In the genomic region with DNA sequence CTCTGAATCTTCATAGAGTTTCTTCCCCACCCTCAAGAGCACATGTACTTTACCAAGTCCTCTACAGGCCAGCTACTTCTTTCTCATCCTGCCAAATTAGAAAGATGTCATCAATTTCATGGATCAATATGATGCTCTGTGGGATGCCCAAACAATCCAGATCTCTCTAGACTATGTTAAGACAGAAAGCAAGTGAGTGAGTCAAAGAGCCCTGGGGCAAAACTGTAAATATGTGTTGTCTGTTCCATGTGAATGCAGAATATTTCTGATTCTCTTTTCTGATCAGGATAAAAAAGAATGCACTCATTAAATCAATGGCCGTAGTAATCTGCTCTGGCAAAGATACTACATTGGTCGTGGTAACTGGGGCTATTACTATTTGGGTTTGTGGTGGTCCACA, we compare ENCODE assay signal across 19 cellular contexts.
"Had no signal": no experiment of that assay in that cellular context is flagged by ENCODE, and none has a peak within 500 bp of the region (broad histone marks: within the 10 kb centered on the region; RNA-seq: fewer than 3 reads in every experiment).

No MANE protein-coding gene starts in this region.

- H3K4me1 ChIP-seq: left lung had no signal

- H3K27me3 ChIP-seq: cardiac muscle cell, left lung, sigmoid colon, vagina had no signal

- H3K4me3 ChIP-seq: cardiac muscle cell, left lung, lung, sigmoid colon, smooth muscle cell, vagina had no signal

- H3K9me3 ChIP-seq: left lung, sigmoid colon, vagina had no signal

- H3K27ac ChIP-seq: cardiac muscle cell, left lung, sigmoid colon, vagina had no signal

- H3K4me2 ChIP-seq: smooth muscle cell had no signal

- H3K36me3 ChIP-seq: cardiac muscle cell, left lung, sigmoid colon, vagina had no signal

- DNase-seq: activated CD8-positive, alpha-beta memory T cell treated with anti-CD3 and anti-CD28 coated beads, Interleukin-2, amount 50 U/mL, for 48 hours; activated naive CD4-positive, alpha-beta T cell treated with Interleukin-2 at 50 U/mL for 16 hours; activated naive CD8-positive, alpha-beta T cell treated with anti-CD3 and anti-CD28 coated beads for 36 hours; activated T-cell treated with anti-CD3 and anti-CD28 coated beads, Interleukin-2, amount 50 U/mL, for 48 hours; cortex of kidney; erythroblast; hippocampal formation; kidney glomerular epithelial cell; naive B cell; retina; sigmoid colon; stimulated activated CD4-positive, alpha-beta T cell treated with anti-CD3 and anti-CD28 coated beads, Interleukin-15, amount 100 ng/mL, for 24 hours had no signal

- ATAC-seq: stimulated activated memory B cell treated with anti-CD40 and anti-IgM and Interleukin-4, amounts not matched to agents 10 μg/mL and 1 μg/mL and 100 μg/mL, for 72 hours; WTC11 had no signal
